9 cellular contexts compared by ENCODE assay signal in genomic region chr14:75831971-75832370, GRCh38.
DNase-seq lines count a peak whose midpoint lies in the region; ATAC-seq and TF ChIP-seq lines count a peak whose summit lies in the region.
"Had no signal": no experiment of that assay in that cellular context is flagged by ENCODE, and none has a peak within 500 bp of the region (broad histone marks: within the 10 kb centered on the region; RNA-seq: fewer than 3 reads in every experiment).

No MANE protein-coding gene starts in this region.

- H3K4me3 ChIP-seq in SJCRH30 = no peak overlapping the region
- H3K4me3 ChIP-seq in uterus = no peak overlapping the region
- H3K4me3 ChIP-seq: esophagus squamous epithelium had no signal

- H3K9me3 ChIP-seq in SJCRH30 (replicated peaks) = no peaks in the 10 kb centered on the region
- no peaks in the 10 kb centered on the region for H3K9me3 ChIP-seq in uterus
- H3K9me3 ChIP-seq: esophagus squamous epithelium had no signal

- H3K27ac ChIP-seq in SJCRH30 (peak overlapping the region; percentile 32), uterus (peak overlapping the region; percentile 76 to 83)

- DNase-seq in Right ventricle myocardium superior (no peak), Right ventricle myocardium inferior (ENCODE audit: missing footprints) (no peak), SJCRH30 (no peak), left colon (peak; percentile 24 to 38), uterus (peak in 1 of 2 donors; percentile 45), NK-92 (lab: John Stamatoyannopoulos, UW; ENCODE audit: unreplicated experiment) (no peak)
- DNase-seq: esophagus squamous epithelium had no signal

- H3K4me1 ChIP-seq in SJCRH30 (peaks cover 14% of the 10 kb centered on the region), uterus (no peaks in the 10 kb centered on the region)

- TF ChIP-seq POLR2A in uterus (IDR thresholded peaks at IDR 0.05) (no peak), GM18505 (IDR thresholded peaks at IDR 0.05; ENCODE audit: borderline replicate concordance, extremely low read depth, insufficient read depth, insufficient read length) (no peak)

- TF ChIP-seq CTCF in uterus (IDR thresholded peaks at IDR 0.05) = no peak

- ATAC-seq in Right ventricle myocardium superior (ENCODE audit: poor library complexity) (peak; percentile 29), Right ventricle myocardium inferior (no peak), left colon (peak; percentile 74), GM18505 (IDR thresholded peaks at IDR 0.05; ENCODE audit: unreplicated experiment) (no peak), GM21529 (IDR thresholded peaks at IDR 0.05; ENCODE audit: unreplicated experiment) (no peak)

- intact Hi-C loops in Right ventricle myocardium superior (cut with DNase I) (no loop called here), Right ventricle myocardium inferior (cut with DNase I) (no loop called here), left colon (cut with DNase I, micrococcal nuclease) (no loop called here), uterus (cut with DNase I; ENCODE audit: low total_unique reads) (no loop called here)

- H3K27me3 ChIP-seq in SJCRH30 (no peaks in the 10 kb centered on the region), uterus (no peaks in the 10 kb centered on the region)
- H3K27me3 ChIP-seq: esophagus squamous epithelium had no signal

- H3K36me3 ChIP-seq in SJCRH30 = 0 out of 2 replicates have a peak, but pooled peaks cover 3% of the 10 kb centered on the region
- no peaks in the 10 kb centered on the region for H3K36me3 ChIP-seq in uterus

Comparison
In these comparisons a context has a peak if more than half of its experiments do, and no peak if none do; other contexts are left out.
1. ATAC-seq: peak in Right ventricle myocardium superior (single experiment) and left colon (single experiment); none in Right ventricle myocardium inferior (single experiment), GM18505 (single experiment) and GM21529 (single experiment).
2. DNase-seq: peak in left colon (2 of 2); none in Right ventricle myocardium superior (single experiment), Right ventricle myocardium inferior (single experiment), SJCRH30 (0 of 2) and NK-92 (single experiment).